22 cellular contexts compared by ENCODE assay signal in genomic region chr10:48533540-48533939, GRCh38.
"Had no signal": no experiment of that assay in that cellular context is flagged by ENCODE, and none has a peak within 500 bp of the region (broad histone marks: within the 10 kb centered on the region; RNA-seq: fewer than 3 reads in every experiment).

No MANE protein-coding gene starts in this region.

- H3K4me3 ChIP-seq: esophagus squamous epithelium, hepatocyte, left ventricle myocardium inferior, lower lobe of right lung, prostate gland, right lobe of liver, spleen, testis, transverse colon had no signal

- H3K9me3 Mint-ChIP-seq: effector memory CD8-positive, alpha-beta T cell; nephron had no signal

- H3K9me3 ChIP-seq: esophagus squamous epithelium, lower lobe of right lung, prostate gland, right lobe of liver, spleen, testis, transverse colon had no signal

- H3K9ac ChIP-seq: parathyroid adenoma had no signal

- H3K36me3 Mint-ChIP-seq: naive B cell had no signal

- H3K79me2 ChIP-seq: hepatocyte, parathyroid adenoma had no signal

- DNase-seq: effector memory CD8-positive, alpha-beta T cell; esophagus squamous epithelium; kidney; left cardiac atrium; left ventricle myocardium inferior; lower lobe of right lung; mesenchymal stem cell; naive B cell; occipital lobe; stimulated activated CD4-positive, alpha-beta T cell treated with anti-CD3 and anti-CD28 coated beads, Interleukin-15, amount 100 ng/mL, for 24 hours; stimulated activated CD4-positive, alpha-beta T cell treated with anti-CD3 and anti-CD28 coated beads, Interleukin-1b, Interleukin-23, amount 100 ng/mL, for 48 hours; stimulated activated CD4-positive, alpha-beta T cell treated with anti-CD3 and anti-CD28 coated beads, Interleukin-4, amount 100 ng/mL, for 24 hours; stimulated activated naive B cell treated with anti-CD40 and anti-IgM and Interleukin-4, amounts not matched to agents 10 μg/mL and 1 μg/mL and 100 μg/mL, for 72 hours; stimulated activated naive CD8-positive, alpha-beta T cell treated with anti-CD3 and anti-CD28 coated beads, Interleukin-15, amount 100 ng/mL, for 72 hours; testis; transverse colon had no signal

- H3K27ac Mint-ChIP-seq: effector memory CD8-positive, alpha-beta T cell; naive B cell; nephron; stimulated activated naive B cell treated with anti-CD40 and anti-IgM and Interleukin-4, amounts not matched to agents 10 μg/mL and 1 μg/mL and 100 μg/mL, for 72 hours; stimulated activated naive CD8-positive, alpha-beta T cell treated with anti-CD3 and anti-CD28 coated beads, Interleukin-15, amount 100 ng/mL, for 72 hours had no signal

- H3K27ac ChIP-seq: esophagus squamous epithelium, hepatocyte, left ventricle myocardium inferior, lower lobe of right lung, parathyroid adenoma, prostate gland, right lobe of liver, spleen, testis, transverse colon had no signal

- H3K4me3 Mint-ChIP-seq: effector memory CD8-positive, alpha-beta T cell; naive B cell; nephron; stimulated activated naive B cell treated with anti-CD40 and anti-IgM and Interleukin-4, amounts not matched to agents 10 μg/mL and 1 μg/mL and 100 μg/mL, for 72 hours; stimulated activated naive CD8-positive, alpha-beta T cell treated with anti-CD3 and anti-CD28 coated beads, Interleukin-15, amount 100 ng/mL, for 72 hours had no signal

- H3K27me3 ChIP-seq: esophagus squamous epithelium, hepatocyte, right lobe of liver, spleen, testis, transverse colon had no signal

- H3K4me2 ChIP-seq: hepatocyte had no signal

- H3K4me1 ChIP-seq: esophagus squamous epithelium, lower lobe of right lung, parathyroid adenoma, prostate gland, right lobe of liver, spleen, testis, transverse colon had no signal

- FAIRE-seq: kidney had no signal

- H3K36me3 ChIP-seq: esophagus squamous epithelium, left ventricle myocardium inferior, lower lobe of right lung, prostate gland, right lobe of liver, spleen, transverse colon had no signal

- H2AFZ ChIP-seq: hepatocyte, parathyroid adenoma had no signal

- ATAC-seq: effector memory CD8-positive, alpha-beta T cell; stimulated activated naive B cell treated with anti-CD40 and anti-IgM and Interleukin-4, amounts not matched to agents 10 μg/mL and 1 μg/mL and 100 μg/mL, for 72 hours; stimulated activated naive CD8-positive, alpha-beta T cell treated with anti-CD3 and anti-CD28 coated beads, Interleukin-15, amount 100 ng/mL, for 72 hours had no signal

- H3K4me1 Mint-ChIP-seq: naive B cell; nephron; stimulated activated naive CD8-positive, alpha-beta T cell treated with anti-CD3 and anti-CD28 coated beads, Interleukin-15, amount 100 ng/mL, for 72 hours had no signal
